Comparison of ENCODE assay signal across 15 cellular contexts in the genomic region with DNA sequence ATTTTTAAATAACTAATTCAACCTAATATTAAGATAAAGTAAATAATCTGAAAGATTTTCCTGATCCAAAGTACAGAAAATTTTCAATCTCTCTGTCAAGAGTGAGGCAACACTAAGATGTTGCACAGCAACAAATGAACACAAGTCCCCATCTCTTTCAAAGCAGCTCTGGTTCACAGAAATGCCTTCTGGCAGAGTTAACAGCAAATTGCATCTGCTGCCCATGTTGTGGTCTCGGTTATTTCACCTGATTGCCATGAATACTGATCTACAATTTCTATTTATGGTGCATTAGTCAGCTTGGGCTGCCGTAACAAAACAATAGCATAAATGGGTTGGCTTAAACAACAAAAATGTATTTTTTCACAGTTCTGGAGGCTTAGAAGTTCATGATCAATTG.
"Had no signal": no experiment of that assay in that cellular context is flagged by ENCODE, and none has a peak within 500 bp of the region (broad histone marks: within the 10 kb centered on the region; RNA-seq: fewer than 3 reads in every experiment).

No MANE protein-coding gene starts in this region.

- FAIRE-seq: islet of Langerhans had no signal

- H3K4me3 ChIP-seq: heart left ventricle, psoas muscle, thoracic aorta, uterus had no signal

- H3K36me3 Mint-ChIP-seq: brain; natural killer cell treated with Interleukin-12 subunit alpha and Interleukin-12 subunit beta and Interleukin-15 and Interleukin-18, amount 100 ng/mL, for 72 hours had no signal

- H3K4me1 Mint-ChIP-seq: activated CD4-positive, alpha-beta memory T cell treated with anti-CD3 and anti-CD28 coated beads, Interleukin-2, amount 10 ng/mL, durations not matched to agents 7 days and 5 days had no signal

- H3K4me3 Mint-ChIP-seq: activated CD4-positive, alpha-beta memory T cell treated with anti-CD3 and anti-CD28 coated beads, Interleukin-2, amount 10 ng/mL, durations not matched to agents 7 days and 5 days; activated T-helper 1 cell treated with anti-CD3 and anti-CD28 coated beads, Interleukin-12 subunit alpha, Interleukin-12 subunit beta, Interleukin-2, Interleukin-4 antibody, amounts not matched to agents 30 ng/mL and 10 ng/mL and 1 ng/mL, durations not matched to agents 14 hours and 24 hours and 36 hours; brain; effector memory CD8-positive, alpha-beta T cell; natural killer cell treated with Interleukin-12 subunit alpha and Interleukin-12 subunit beta and Interleukin-15 and Interleukin-18, amount 100 ng/mL, for 72 hours; stimulated activated naive CD8-positive, alpha-beta T cell treated with anti-CD3 and anti-CD28 coated beads, Interleukin-15, Interleukin-2, amounts not matched to agents 100 ng/mL and 50 ng/mL, for 24 hours had no signal

- H3K27me3 Mint-ChIP-seq: activated CD4-positive, alpha-beta memory T cell treated with anti-CD3 and anti-CD28 coated beads, Interleukin-2, amount 10 ng/mL, durations not matched to agents 7 days and 5 days; brain; effector memory CD8-positive, alpha-beta T cell; natural killer cell treated with Interleukin-12 subunit alpha and Interleukin-12 subunit beta and Interleukin-15 and Interleukin-18, amount 100 ng/mL, for 72 hours; stimulated activated naive CD8-positive, alpha-beta T cell treated with anti-CD3 and anti-CD28 coated beads, Interleukin-15, Interleukin-2, amounts not matched to agents 100 ng/mL and 50 ng/mL, for 24 hours had no signal

- H3K27ac Mint-ChIP-seq: activated CD4-positive, alpha-beta memory T cell treated with anti-CD3 and anti-CD28 coated beads, Interleukin-2, amount 10 ng/mL, durations not matched to agents 7 days and 5 days; activated T-helper 1 cell treated with anti-CD3 and anti-CD28 coated beads, Interleukin-12 subunit alpha, Interleukin-12 subunit beta, Interleukin-2, Interleukin-4 antibody, amounts not matched to agents 30 ng/mL and 10 ng/mL and 1 ng/mL, durations not matched to agents 14 hours and 24 hours and 36 hours; effector memory CD8-positive, alpha-beta T cell; natural killer cell treated with Interleukin-12 subunit alpha and Interleukin-12 subunit beta and Interleukin-15 and Interleukin-18, amount 100 ng/mL, for 72 hours; stimulated activated naive CD8-positive, alpha-beta T cell treated with anti-CD3 and anti-CD28 coated beads, Interleukin-15, Interleukin-2, amounts not matched to agents 100 ng/mL and 50 ng/mL, for 24 hours had no signal

- DNase-seq: activated CD4-positive, alpha-beta memory T cell treated with anti-CD3 and anti-CD28 coated beads, Interleukin-2, amount 10 ng/mL, durations not matched to agents 7 days and 5 days; activated CD8-positive, alpha-beta memory T cell treated with anti-CD3 and anti-CD28 coated beads, Interleukin-2, amount 50 U/mL, for 4 hours; activated naive CD4-positive, alpha-beta T cell; effector memory CD8-positive, alpha-beta T cell; heart left ventricle; psoas muscle; stimulated activated CD4-positive, alpha-beta T cell treated with anti-CD3 and anti-CD28 coated beads, Interleukin-4, amount 100 ng/mL, for 1 hour; T-helper 9 cell; uterus had no signal

- ATAC-seq: effector memory CD8-positive, alpha-beta T cell; heart left ventricle; natural killer cell treated with Interleukin-12 subunit alpha and Interleukin-12 subunit beta and Interleukin-15 and Interleukin-18, amount 100 ng/mL, for 72 hours; psoas muscle had no signal
